ENCODE assay signal across 26 cellular contexts in the genomic region with DNA sequence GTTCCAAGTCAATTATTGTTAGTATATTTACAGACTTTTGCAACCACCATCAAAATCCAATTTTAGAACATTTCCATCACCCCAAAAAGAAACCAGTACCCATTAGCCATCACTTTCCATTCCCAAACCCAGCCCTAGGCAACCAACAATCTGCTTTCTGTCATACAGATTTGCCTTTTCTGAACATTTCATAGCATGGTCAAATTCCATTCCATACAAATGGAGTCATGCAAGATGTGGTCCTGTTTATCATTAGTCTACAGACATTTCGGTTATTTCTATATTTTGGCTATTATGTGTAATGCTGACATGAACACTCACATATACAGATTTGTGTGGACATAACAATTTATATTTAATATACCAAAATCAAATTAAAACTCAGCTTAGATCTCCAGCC.
DNase-seq lines count a peak whose midpoint lies in the region; ATAC-seq, FAIRE-seq and TF ChIP-seq lines count a peak whose summit lies in the region.
"Had no signal": no experiment of that assay in that cellular context is flagged by ENCODE, and none has a peak within 500 bp of the region (broad histone marks: within the 10 kb centered on the region; RNA-seq: fewer than 3 reads in every experiment).

No MANE protein-coding gene starts in this region.

- H3K27ac ChIP-seq in small intestine (ENCODE audit: low read depth in 1 of 2, low read length in 1 of 2), result no peak overlapping the region
- H3K27ac ChIP-seq in testis, result no peak overlapping the region
- H3K27ac ChIP-seq: C4-2B had no signal

- 73 to 96% (median 78%) methylated on average over 1 of the region's 1 CpG for WGBS in small intestine, 3 donors
- 77 to 86% methylated on average over 1 of the region's 1 CpG for WGBS in testis, 2 donors

- peak; percentile 55 for FAIRE-seq in D721Med (lab: Jason Lieb, UNC)
- peak; percentile 19 for FAIRE-seq in small intestine (lab: Jason Lieb, UNC)
- FAIRE-seq: A204.1 had no signal

- no peaks in the 10 kb centered on the region for H3K27me3 ChIP-seq in small intestine (ENCODE audit: control insufficient read depth in 2 of 2, insufficient read depth in 2 of 2, low read length in 2 of 2)
- no peaks in the 10 kb centered on the region for H3K27me3 ChIP-seq in testis

- no peaks in the 10 kb centered on the region for H3K4me1 ChIP-seq in small intestine (ENCODE audit: control insufficient read depth in 2 of 2, insufficient read depth in 1 of 2, low read depth in 1 of 2, low read length in 1 of 2)
- H3K4me1 ChIP-seq in testis, result no peaks in the 10 kb centered on the region

- no peaks in the 10 kb centered on the region for H3K9me3 ChIP-seq in small intestine (ENCODE audit: control insufficient read depth, low read depth)
- H3K9me3 ChIP-seq in testis, result no peaks in the 10 kb centered on the region
- H3K9me3 ChIP-seq: HAP-1 had no signal

- no peak for TF ChIP-seq POLR2A in testis (IDR thresholded peaks at IDR 0.05)

- no peak overlapping the region for H3K4me3 ChIP-seq in small intestine (ENCODE audit: low read depth in 1 of 2, low read length in 2 of 2)
- H3K4me3 ChIP-seq in testis, result no peak overlapping the region
- H3K4me3 ChIP-seq: HAP-1 had no signal

- DNase-seq in D721Med (ENCODE audit: insufficient read length, low spot score) (no peak), dedifferentiated amniotic fluid mesenchymal stem cell (ENCODE audit: extremely low spot score) (peak; percentile 46), small intestine (no peak), HUDEP-2 (lab: John Stamatoyannopoulos, UW; ENCODE audit: unreplicated experiment in 76 of 76) (no peak), testis (no peak)
- DNase-seq in stimulated activated CD4-positive, alpha-beta T cell treated with anti-CD3 and anti-CD28 coated beads, Interleukin-1b, Interleukin-23, amount 100 ng/mL, for 48 hours, result no peak
- DNase-seq: Calu3; CD8-positive, alpha-beta memory T cell; DMS153; DND-41; GOT3; HFFc6; IMR-90; KG1; MM.1S; NCI-H1694; NCI-H2029 treated with DMSO at 0.1 percent for 48 hours; NCI-H446 treated with DMSO at 0.1 percent for 48 hours; NCI-H526; NCI-H82; NK-92 treated with Interleukin-12 subunit alpha and Interleukin-12 subunit beta, amount 100 ng/mL, for 24 hours; PC-3 had no signal

- ATAC-seq in SK-N-SH treated with all-trans-retinoic acid at 6 μM for 48 hours, result peak; percentile 50; the same call in 2 of the 3 replicates
- ATAC-seq: PC-3 had no signal

- no peaks in the 10 kb centered on the region for H3K36me3 ChIP-seq in small intestine (ENCODE audit: control insufficient read depth in 2 of 2, insufficient read depth in 2 of 2, low read length in 2 of 2)
- H3K36me3 ChIP-seq in testis (ENCODE audit: low read depth, missing control alignments), result no peaks in the 10 kb centered on the region
- H3K36me3 ChIP-seq: HAP-1 had no signal

- intact Hi-C loops in testis (cut with DNase I; ENCODE audit: low total_unique reads), result no loop called here

- TF ChIP-seq CTCF in D721Med (IDR thresholded peaks at IDR 0.05; ENCODE audit: insufficient read depth, missing control alignments), result no peak
- no peak for TF ChIP-seq CTCF in testis (IDR thresholded peaks at IDR 0.05)

TF ChIP-seq in SK-N-SH treated with all-trans-retinoic acid at 6 μM for 48 hours, 23 proteins besides CTCF, POLR2A, EP300 and RAD21:
- no peak for TF ChIP-seq ZFP3 (CRISPR knock-in tag; IDR thresholded peaks at IDR 0.05)
- no peak for TF ChIP-seq TSHZ2 (CRISPR knock-in tag; IDR thresholded peaks at IDR 0.05)
- TF ChIP-seq, protein P1, sequence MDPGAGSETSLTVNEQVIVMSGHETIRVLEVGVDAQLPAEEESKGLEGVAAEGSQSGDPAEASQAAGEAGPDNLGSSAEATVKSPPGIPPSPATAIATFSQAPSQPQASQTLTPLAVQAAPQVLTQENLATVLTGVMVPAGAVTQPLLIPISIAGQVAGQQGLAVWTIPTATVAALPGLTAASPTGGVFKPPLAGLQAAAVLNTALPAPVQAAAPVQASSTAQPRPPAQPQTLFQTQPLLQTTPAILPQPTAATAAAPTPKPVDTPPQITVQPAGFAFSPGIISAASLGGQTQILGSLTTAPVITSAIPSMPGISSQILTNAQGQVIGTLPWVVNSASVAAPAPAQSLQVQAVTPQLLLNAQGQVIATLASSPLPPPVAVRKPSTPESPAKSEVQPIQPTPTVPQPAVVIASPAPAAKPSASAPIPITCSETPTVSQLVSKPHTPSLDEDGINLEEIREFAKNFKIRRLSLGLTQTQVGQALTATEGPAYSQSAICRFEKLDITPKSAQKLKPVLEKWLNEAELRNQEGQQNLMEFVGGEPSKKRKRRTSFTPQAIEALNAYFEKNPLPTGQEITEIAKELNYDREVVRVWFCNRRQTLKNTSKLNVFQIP (CRISPR knock-in tag; IDR thresholded peaks at IDR 0.05; ENCODE audit: borderline replicate concordance, low read depth), result no peak
- no peak for TF ChIP-seq ZC3H10 (CRISPR knock-in tag; IDR thresholded peaks at IDR 0.05)
- no peak for TF ChIP-seq CSRNP3 (CRISPR knock-in tag; IDR thresholded peaks at IDR 0.05)
- TF ChIP-seq RARB (CRISPR knock-in tag; IDR thresholded peaks at IDR 0.05), result no peak
- TF ChIP-seq ESRRG (CRISPR knock-in tag; IDR thresholded peaks at IDR 0.05), result no peak
- no peak for TF ChIP-seq SNAI2 (CRISPR knock-in tag; IDR thresholded peaks at IDR 0.05)
- TF ChIP-seq ISL1 (CRISPR knock-in tag; IDR thresholded peaks at IDR 0.05), result no peak
- no peak for TF ChIP-seq ZNF8 (CRISPR knock-in tag; IDR thresholded peaks at IDR 0.05)
- no peak for TF ChIP-seq ARNTL (CRISPR knock-in tag; IDR thresholded peaks at IDR 0.05; ENCODE audit: borderline replicate concordance, low read depth)
- TF ChIP-seq PATZ1 (CRISPR knock-in tag; IDR thresholded peaks at IDR 0.05; ENCODE audit: borderline replicate concordance), result no peak
- TF ChIP-seq OSR1 (CRISPR knock-in tag; IDR thresholded peaks at IDR 0.05), result no peak
- no peak for TF ChIP-seq TCF4 (CRISPR knock-in tag; IDR thresholded peaks at IDR 0.05; ENCODE audit: borderline replicate concordance)
- TF ChIP-seq BACH2 (CRISPR knock-in tag; IDR thresholded peaks at IDR 0.05; ENCODE audit: borderline replicate concordance), result no peak
- no peak for TF ChIP-seq PPARA (CRISPR knock-in tag; IDR thresholded peaks at IDR 0.05; ENCODE audit: borderline replicate concordance)
- no peak for TF ChIP-seq ZNF70 (CRISPR knock-in tag; IDR thresholded peaks at IDR 0.05)
- TF ChIP-seq CSDC2 (CRISPR knock-in tag; IDR thresholded peaks at IDR 0.05), result no peak
- TF ChIP-seq ZNF565 (CRISPR knock-in tag; conservative IDR thresholded peaks at IDR 0.05; ENCODE audit: low read depth), result no peak
